23 cellular contexts compared by ENCODE assay signal in the genomic region with DNA sequence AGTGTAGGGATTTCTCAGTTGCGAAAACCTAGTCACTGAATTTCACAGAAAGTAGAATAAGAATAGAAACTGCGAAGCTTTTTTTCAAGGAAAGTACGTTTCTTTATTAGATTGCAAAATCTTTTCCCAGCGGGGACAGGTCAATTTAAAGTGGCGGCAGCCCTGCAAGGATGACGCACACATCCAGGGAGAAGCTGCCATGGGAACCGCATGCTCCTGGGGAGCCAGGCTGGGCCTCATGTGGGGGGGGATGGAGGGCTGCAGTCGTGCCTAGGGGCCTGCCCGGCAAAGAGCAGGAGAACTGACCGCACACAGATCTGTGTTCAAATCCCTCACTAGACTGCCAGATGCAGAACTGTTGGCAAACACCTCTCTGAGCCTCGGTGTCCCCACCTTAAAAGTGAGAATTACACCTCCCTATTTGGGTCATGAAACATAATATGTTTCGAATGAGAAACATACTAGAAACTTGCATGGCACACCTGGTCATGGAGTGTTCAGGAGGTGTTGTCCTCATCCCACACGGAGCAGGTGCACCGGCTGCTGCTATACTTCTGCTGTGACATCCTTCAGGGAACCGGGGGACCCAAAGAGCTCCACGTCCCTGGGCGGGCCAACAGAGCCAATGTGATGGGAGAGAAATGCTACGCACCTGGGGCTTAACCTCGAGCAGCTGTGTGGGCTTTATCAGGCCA.
DNase-seq lines count a peak whose midpoint lies in the region; ATAC-seq and TF ChIP-seq lines count a peak whose summit lies in the region.
"Had no signal": no experiment of that assay in that cellular context is flagged by ENCODE, and none has a peak within 500 bp of the region (broad histone marks: within the 10 kb centered on the region; RNA-seq: fewer than 3 reads in every experiment).

No MANE protein-coding gene starts in this region.

- H3K27me3 ChIP-seq in body of pancreas, result peaks cover 0 to 5% of the 10 kb centered on the region in 2 donors
- H3K27me3 ChIP-seq in A673 (replicated peaks; ENCODE audit: insufficient read depth, low read depth, low read length, poor library complexity), result no peaks in the 10 kb centered on the region
- H3K27me3 ChIP-seq: MG63, Peyer's patch had no signal

- H3K27ac Mint-ChIP-seq in nephron, result peak overlapping the region in 2 of 3 experiments; percentile 37 to 50
- H3K27ac Mint-ChIP-seq: CD4-positive, alpha-beta memory T cell; IgD-negative memory B cell had no signal

- intact Hi-C loops in body of pancreas (cut with DNase I), result no loop called here
- intact Hi-C loops in A673 (cut with micrococcal nuclease; ENCODE audit: unreplicated experiment), result no loop called here

- no peaks in the 10 kb centered on the region for H3K9me3 Mint-ChIP-seq in nephron
- H3K9me3 Mint-ChIP-seq: IgD-negative memory B cell had no signal

- H3K9me3 ChIP-seq in body of pancreas (no peaks in the 10 kb centered on the region), A673 (ENCODE audit: low read depth, low read length, poor library complexity, severe bottlenecking) (no peaks in the 10 kb centered on the region)
- H3K9me3 ChIP-seq: BLaER1, HAP-1, MG63, Peyer's patch had no signal

- H3K36me3 ChIP-seq in body of pancreas (replicated peaks in 1 of 2; ENCODE audit: insufficient read depth in 1 of 2, low read depth in 2 of 2) (no peaks in the 10 kb centered on the region), A673 (ENCODE audit: insufficient read depth, low read length, poor library complexity, severe bottlenecking) (no peaks in the 10 kb centered on the region)
- H3K36me3 ChIP-seq: BLaER1, HAP-1, Peyer's patch had no signal

- DNase-seq in NOMO-1 (lab: John Stamatoyannopoulos, UW; ENCODE audit: unreplicated experiment in 2 of 2) (peak; percentile 10 to 21), NOMO-1 treated with dmso at 0.1 percent for 144 hours (lab: John Stamatoyannopoulos, UW; ENCODE audit: unreplicated experiment) (no peak), body of pancreas (no peak), A673 (ENCODE audit: low spot score) (no peak), NCI-H1105 (lab: John Stamatoyannopoulos, UW) (no peak), NCI-H2107 treated with DMSO at 0.1 percent for 48 hours (lab: John Stamatoyannopoulos, UW; ENCODE audit: unreplicated experiment) (no peak), RPMI8226 (no peak)
- DNase-seq: 8988T; Calu3; CD4-positive, alpha-beta memory T cell; EL; Karpas-422; MG63; NCI-H187; NCI-H226; NCI-H524 treated with DMSO at 0.1 percent for 48 hours; Peyer's patch had no signal

- peaks cover 22% of the 10 kb centered on the region for H3K27me3 Mint-ChIP-seq in nephron (ENCODE audit: low read depth)

- BruUV-seq in A673 (replicated peaks; lab: Mats Ljungman, UMichigan), result no TSS peak

- POLR2A ChIA-PET in A673 (lab: Charles Lee; ENCODE audit: low non-redundant PET), result no interaction called here

- WGBS in body of pancreas, 2 donors, result 55 to 58% methylated on average over 15 to 19 of the region's 19 CpGs

- H3K4me3 Mint-ChIP-seq in nephron, result no peak overlapping the region
- H3K4me3 Mint-ChIP-seq: CD4-positive, alpha-beta memory T cell; IgD-negative memory B cell had no signal

- H3K4me1 ChIP-seq in body of pancreas, result no peaks in the 10 kb centered on the region
- H3K4me1 ChIP-seq in A673 (ENCODE audit: insufficient read depth, low read length, poor library complexity, severe bottlenecking), result no peaks in the 10 kb centered on the region
- H3K4me1 ChIP-seq: HAP-1 had no signal

- CTCF ChIA-PET in A673 (lab: Charles Lee), result no interaction called here

- TF ChIP-seq CTCF in body of pancreas (IDR thresholded peaks at IDR 0.05), result no peak
- no peak for TF ChIP-seq CTCF in nephron (IDR thresholded peaks at IDR 0.05; ENCODE audit: unreplicated experiment in 3 of 3)
- no peak for TF ChIP-seq CTCF in A673 (conservative IDR thresholded peaks at IDR 0.05; ENCODE audit: low read depth, low read length)

- no peaks in the 10 kb centered on the region for H3K36me3 Mint-ChIP-seq in nephron (ENCODE audit: low read depth)
- H3K36me3 Mint-ChIP-seq: CD4-positive, alpha-beta memory T cell; IgD-negative memory B cell had no signal

- H3K4me1 Mint-ChIP-seq in nephron, result peaks cover 86% of the 10 kb centered on the region

- no peak overlapping the region for H3K27ac ChIP-seq in body of pancreas
- H3K27ac ChIP-seq in A673 (ENCODE audit: low read depth, low read length, poor library complexity, severe bottlenecking), result no peak overlapping the region
- H3K27ac ChIP-seq: BLaER1, Peyer's patch had no signal

- H3K4me3 ChIP-seq in body of pancreas (no peak overlapping the region), A673 (ENCODE audit: low read depth, low read length, poor library complexity, severe bottlenecking) (no peak overlapping the region)
- H3K4me3 ChIP-seq: BLaER1, GM12878, HAP-1, MG63, Peyer's patch had no signal

- TF ChIP-seq POLR2A in body of pancreas (IDR thresholded peaks at IDR 0.05), result no peak

- peak; percentile 21 for ATAC-seq in body of pancreas
- ATAC-seq: GM12878, Right ventricle myocardium inferior had no signal

Comparison
In these comparisons a context has a peak if more than half of its experiments do, and no peak if none do; other contexts are left out.
1. DNase-seq: peak in NOMO-1 (2 of 2); none in NOMO-1 treated with dmso at 0.1 percent for 144 hours (single experiment), body of pancreas (0 of 4), A673 (single experiment), NCI-H1105 (single experiment), NCI-H2107 treated with DMSO at 0.1 percent for 48 hours (single experiment) and RPMI8226 (single experiment).